ENCODE assay signal across 1 cellular context in the genomic region with DNA sequence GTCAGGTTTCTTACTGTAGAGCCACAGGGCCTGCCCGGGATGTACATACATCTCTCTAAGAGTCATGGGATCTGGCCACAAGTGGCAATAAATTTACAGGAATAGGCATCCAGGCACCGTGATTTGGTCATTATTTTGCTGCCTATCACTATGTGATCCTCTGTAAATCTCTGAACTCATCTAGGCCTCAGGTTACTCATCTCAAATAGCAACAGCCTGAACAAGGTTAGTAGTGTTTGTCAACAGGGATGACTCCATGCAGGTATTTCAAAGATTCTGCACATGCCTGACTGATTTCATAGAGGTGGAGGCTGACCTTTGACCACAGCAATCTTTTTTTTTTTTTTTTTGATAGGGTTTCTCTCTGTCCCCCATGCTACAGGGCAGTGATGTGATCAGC.
TF ChIP-seq lines count a peak whose summit lies in the region.

No MANE protein-coding gene starts in this region.

TF ChIP-seq in GM23338, 12 proteins besides CTCF, POLR2A, EP300 and RAD21 (continued from another document):
- TF ChIP-seq ZNF462 (CRISPR knock-in tag; IDR thresholded peaks at IDR 0.05) (no peak), JUNB (IDR thresholded peaks at IDR 0.05; ENCODE audit: unreplicated experiment) (no peak), NANOG (IDR thresholded peaks at IDR 0.05; ENCODE audit: borderline replicate concordance) (no peak), ZNF331 (CRISPR knock-in tag; IDR thresholded peaks at IDR 0.05; ENCODE audit: low read depth) (no peak), POLR2AphosphoS5 (IDR thresholded peaks at IDR 0.05; ENCODE audit: low read depth) (no peak), EZH2 (IDR thresholded peaks at IDR 0.05; ENCODE audit: low read depth, unreplicated experiment) (no peak), EZH2phosphoT487 (IDR thresholded peaks at IDR 0.05; ENCODE audit: unreplicated experiment) (no peak), CREB1 (CRISPR knock-in tag; IDR thresholded peaks at IDR 0.05; ENCODE audit: low read depth) (no peak)
- TF ChIP-seq, protein P1, sequence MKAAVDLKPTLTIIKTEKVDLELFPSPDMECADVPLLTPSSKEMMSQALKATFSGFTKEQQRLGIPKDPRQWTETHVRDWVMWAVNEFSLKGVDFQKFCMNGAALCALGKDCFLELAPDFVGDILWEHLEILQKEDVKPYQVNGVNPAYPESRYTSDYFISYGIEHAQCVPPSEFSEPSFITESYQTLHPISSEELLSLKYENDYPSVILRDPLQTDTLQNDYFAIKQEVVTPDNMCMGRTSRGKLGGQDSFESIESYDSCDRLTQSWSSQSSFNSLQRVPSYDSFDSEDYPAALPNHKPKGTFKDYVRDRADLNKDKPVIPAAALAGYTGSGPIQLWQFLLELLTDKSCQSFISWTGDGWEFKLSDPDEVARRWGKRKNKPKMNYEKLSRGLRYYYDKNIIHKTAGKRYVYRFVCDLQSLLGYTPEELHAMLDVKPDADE (IDR thresholded peaks at IDR 0.05) = no peak
